Comparison of ENCODE assay signal across 8 cellular contexts in genomic region chr22:41589601-41590365, GRCh38. TPM values are rescaled to one million over a fixed set of nuclear protein-coding genes. Genes with fewer than 3 reads are reported as not detected.
DNase-seq lines count a peak whose midpoint lies in the region; ATAC-seq and TF ChIP-seq lines count a peak whose summit lies in the region.

Gene PMM1, minus strand, starts transcription at chr22:41589840. Its CDS starts 35 bp downstream, at chr22:41589805.

- H3K4me3 ChIP-seq in choroid plexus epithelial cell (ENCODE audit: low read depth, low read length), result peak within 1 kb of the TSS; percentile 97

- peaks cover 4% of the 10 kb centered on the region for H3K36me3 Mint-ChIP-seq in activated CD4-positive, alpha-beta T cell treated with anti-CD3 and anti-CD28 coated beads for 36 hours (ENCODE audit: low read depth)

- H3K27me3 Mint-ChIP-seq in activated CD4-positive, alpha-beta T cell treated with anti-CD3 and anti-CD28 coated beads for 36 hours, result no peaks in the 10 kb centered on the region

- peaks cover 15% of the 10 kb centered on the region for H3K4me1 Mint-ChIP-seq in activated CD4-positive, alpha-beta T cell treated with anti-CD3 and anti-CD28 coated beads for 36 hours

- H3K27ac Mint-ChIP-seq in activated CD4-positive, alpha-beta T cell treated with anti-CD3 and anti-CD28 coated beads for 36 hours, result peak within 1 kb of the TSS; percentile 85

- CTCF ChIA-PET in activated CD4-positive, alpha-beta T cell treated with anti-CD3 and anti-CD28 coated beads for 36 hours (lab: Charles Lee), result interaction anchor here (0.7 to 1.8 kb wide), 8 partner anchors 8 to 186 kb away, joined by 3 to 6 read pairs (median 5); no protein-coding TSS in a partner anchor

- H3K4me3 Mint-ChIP-seq in activated CD4-positive, alpha-beta T cell treated with anti-CD3 and anti-CD28 coated beads for 36 hours, result peak within 1 kb of the TSS; percentile 88

- ATAC-seq in HG03442 (IDR thresholded peaks at IDR 0.05; ENCODE audit: unreplicated experiment), result peak; percentile 84
- ATAC-seq in activated CD4-positive, alpha-beta T cell treated with anti-CD3 and anti-CD28 coated beads for 36 hours, result peak; percentile 99

- TF ChIP-seq CTCF in choroid plexus epithelial cell (conservative IDR thresholded peaks at IDR 0.05; ENCODE audit: low read depth, low read length), result no peak

- peak; percentile 100 for DNase-seq in Ammon's horn (ENCODE audit: low spot score)
- DNase-seq in GM19238 (ENCODE audit: insufficient read length, low spot score), result peak; percentile 100
- peak; percentile 99 to 100 for DNase-seq in NCI-H524 (lab: John Stamatoyannopoulos, UW)
- DNase-seq in activated CD4-positive, alpha-beta T cell treated with anti-CD3 and anti-CD28 coated beads for 36 hours, result peak; percentile 100
- peak; percentile 100 for DNase-seq in choroid plexus epithelial cell (ENCODE audit: low read depth)
- peak; percentile 99 for DNase-seq in kidney glomerular epithelial cell (lab: John Stamatoyannopoulos, UW)
- peak; percentile 100 for DNase-seq in stimulated activated CD4-positive, alpha-beta T cell treated with anti-CD3 and anti-CD28 coated beads, Interleukin-1b, Interleukin-23, amount 100 ng/mL, for 1 hour (ENCODE audit: low read depth in 2 of 2)

- no peaks in the 10 kb centered on the region for H3K9me3 Mint-ChIP-seq in activated CD4-positive, alpha-beta T cell treated with anti-CD3 and anti-CD28 coated beads for 36 hours (ENCODE audit: low read depth)

- POLR2A ChIA-PET in activated CD4-positive, alpha-beta T cell treated with anti-CD3 and anti-CD28 coated beads for 36 hours (lab: Charles Lee), result interaction anchor here (0.7 to 2.0 kb wide), 14 partner anchors 15 to 733 kb away, joined by 3 to 25 read pairs (median 4); partner anchors contain the start of genes ACO2, CENPM, DESI1 and PHF5A

- intact Hi-C loops in activated CD4-positive, alpha-beta T cell treated with anti-CD3 and anti-CD28 coated beads for 36 hours (cut with DNase I, micrococcal nuclease), result loop anchor here (1.0 kb wide), 10 partner anchors 32 to 733 kb away; partner anchors contain the start of genes DESI1 (in 2 of the 2), POLR3H (in 2 of the 2), XRCC6 (in 2 of the 2) and PHF5A (in 1 of the 2)

RNA-seq across cellular contexts. Expression of gene PMM1, which starts in this region (rescaled TPM):
- 10 to 100 TPM; 30.4 to 37.4 TPM for total RNA-seq in activated CD4-positive, alpha-beta T cell treated with anti-CD3 and anti-CD28 coated beads for 36 hours

Comparison
In these comparisons a context has a peak if more than half of its experiments do, and no peak if none do; other contexts are left out.
1. Peak in every context shown above with its lines: DNase-seq, ATAC-seq and H3K4me3 ChIP-seq.